In genomic region chr17:40219073-40219860, GRCh38 we compare ENCODE assay signal across 8 cellular contexts. TPM values are rescaled to one million over a fixed set of nuclear protein-coding genes. Genes with fewer than 3 reads are reported as not detected.
DNase-seq lines count a peak whose midpoint lies in the region; ATAC-seq and TF ChIP-seq lines count a peak whose summit lies in the region.

Gene WIPF2, plus strand, starts transcription at chr17:40219304. Its CDS starts 37,156 bp downstream, at chr17:40256460.

- TF ChIP-seq CTCF in AG04449 (IDR thresholded peaks at IDR 0.05; ENCODE audit: insufficient read depth, low read length, missing control alignments): peak; percentile 80
- peak; percentile 81 for TF ChIP-seq CTCF in WTC11 (IDR thresholded peaks at IDR 0.05)

- CTCF ChIA-PET in AG04449 (lab: Yijun Ruan, JAX) (interaction anchor here (0.7 to 6.3 kb wide), 51 partner anchors 10 to 757 kb away, joined by 3 to 65 read pairs (median 4); partner anchors contain the start of gene RARA), WTC11 (lab: Charles Lee) (interaction anchor here (0.6 to 3.0 kb wide), 59 partner anchors 9 to 1472 kb away, joined by 3 to 44 read pairs (median 5); partner anchors contain the start of genes CDC6, CDK12, CSF3 and GJD3)

- H3K27ac ChIP-seq in caudate nucleus (ENCODE audit: low read depth, low read length): peak within 1 kb of the TSS; percentile 99

- POLR2A ChIA-PET in AG04449 (lab: Yijun Ruan, JAX) (interaction anchor here (1.4 to 1.5 kb wide), 2 partner anchors 10 to 20 kb away, joined by 5 to 10 read pairs; no protein-coding TSS in a partner anchor), WTC11 (lab: Charles Lee) (interaction anchor here (0.5 to 1.7 kb wide), 9 partner anchors 9 to 239 kb away, joined by 3 to 5 read pairs (median 3); no protein-coding TSS in a partner anchor)

- DNase-seq in AG04449 (ENCODE audit: low read depth, low spot score) (peak; percentile 61), NCI-H226 (peak; percentile 94), WTC11 (ENCODE audit: low spot score) (peak; percentile 99), caudate nucleus (lab: John Stamatoyannopoulos, UW) (peak; percentile 35 to 96 (median 92)), iris pigment epithelial cell (ENCODE audit: low read depth) (peak; percentile 96)
- DNase-seq in stimulated activated CD4-positive, alpha-beta T cell treated with anti-CD3 and anti-CD28 coated beads, Interleukin-12 subunit alpha, Interleukin-12 subunit beta, amount 100 ng/mL, for 24 hours (ENCODE audit: low read depth in 2 of 2): peak; percentile 92 to 97

- no peaks in the 10 kb centered on the region; the same call in 1 of the 2 replicates for H3K27me3 Mint-ChIP-seq in WTC11 (ENCODE audit: low read depth)

- peak within 1 kb of the TSS; percentile 90 for H3K4me3 Mint-ChIP-seq in WTC11

- H3K4me3 ChIP-seq in AG04449 (ENCODE audit: low read depth, low read length): peak within 1 kb of the TSS; percentile 94

- no peaks in the 10 kb centered on the region for H3K36me3 Mint-ChIP-seq in WTC11

- H3K4me1 Mint-ChIP-seq in WTC11: peaks cover 18% of the 10 kb centered on the region

- H3K9me3 Mint-ChIP-seq in WTC11: no peaks in the 10 kb centered on the region

- ATAC-seq in GM18870 (IDR thresholded peaks at IDR 0.05; ENCODE audit: unreplicated experiment): peak; percentile 80
- ATAC-seq in HG03159 (IDR thresholded peaks at IDR 0.05; ENCODE audit: unreplicated experiment): peak; percentile 93
- ATAC-seq in WTC11: peak; percentile 90

- peak within 1 kb of the TSS; percentile 100 for H3K27ac Mint-ChIP-seq in WTC11

TF ChIP-seq in WTC11, 78 proteins besides CTCF, POLR2A, EP300 and RAD21:
- TF ChIP-seq ZNF423 (CRISPR knock-in tag; IDR thresholded peaks at IDR 0.05) (no peak), ETV6 (CRISPR knock-in tag; IDR thresholded peaks at IDR 0.05) (0 out of 2 replicates have a peak, but pooled peaks have one; percentile 76), E2F5 (CRISPR knock-in tag; IDR thresholded peaks at IDR 0.05) (no peak), SP1 (CRISPR knock-in tag; conservative IDR thresholded peaks at IDR 0.05) (peak; percentile 83; the same call in 1 of the 2 replicates), TCF7 (CRISPR knock-in tag; IDR thresholded peaks at IDR 0.05; ENCODE audit: low read depth) (no peak), STAT6 (CRISPR knock-in tag; conservative IDR thresholded peaks at IDR 0.05; ENCODE audit: low read depth) (no peak), CBFB (CRISPR knock-in tag; IDR thresholded peaks at IDR 0.05; ENCODE audit: low read depth) (0 out of 2 replicates have a peak, but pooled peaks have one; percentile 34), GABPB1 (CRISPR knock-in tag; IDR thresholded peaks at IDR 0.05) (peak; percentile 63; the same call in 1 of the 2 replicates)

RNA-seq across cellular contexts. Expression of gene WIPF2, which starts in this region (rescaled TPM):
- 23.0 to 24.6 TPM (median 23.8 TPM) in 3 replicates for total RNA-seq in WTC11 (2021)

Comparison
In these comparisons a context has a peak if more than half of its experiments do, and no peak if none do; other contexts are left out.
1. Peak in every context shown above with its lines: DNase-seq, ATAC-seq, H3K4me3 ChIP-seq and H3K27ac ChIP-seq.